Comparison of ENCODE assay signal across 8 cellular contexts in the genomic region with DNA sequence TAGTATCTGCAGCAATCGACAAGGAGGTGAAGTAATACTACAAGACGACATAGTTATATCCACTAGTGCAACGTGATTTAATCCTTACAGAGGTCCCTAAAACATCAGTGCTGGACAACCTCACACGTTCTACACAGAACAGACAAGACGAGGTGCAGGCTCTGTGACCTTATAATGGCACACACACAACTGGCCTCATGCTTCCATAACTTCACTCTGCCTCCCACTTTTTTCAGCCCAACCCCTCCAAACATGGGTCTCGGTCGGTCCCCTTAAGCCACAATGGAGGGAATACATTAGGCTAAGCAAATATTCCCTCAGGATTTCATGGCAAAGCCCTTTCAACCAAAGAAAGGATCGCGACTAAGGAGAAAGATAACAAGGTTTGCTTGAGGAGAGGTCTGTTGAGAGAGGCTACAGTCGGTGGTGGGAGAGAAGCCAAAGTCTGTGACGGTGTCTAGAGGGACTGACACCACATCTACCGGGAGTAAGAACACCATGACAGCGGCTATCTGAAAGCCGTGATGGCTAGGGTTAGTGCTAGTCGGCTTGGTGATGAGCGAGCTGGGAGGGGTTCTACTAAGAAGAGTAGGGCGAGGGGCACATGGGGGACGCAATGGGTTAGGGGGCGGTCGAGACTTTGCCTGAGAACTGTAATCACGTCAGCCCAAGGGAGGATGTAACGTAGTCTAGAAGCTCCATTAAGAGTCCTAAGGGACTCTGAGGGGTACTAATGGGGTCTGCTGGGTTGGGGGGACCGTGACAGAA. TPM values are rescaled to one million over a fixed set of nuclear protein-coding genes. Genes with fewer than 3 reads are reported as not detected.
DNase-seq lines count a peak whose midpoint lies in the region; ATAC-seq, FAIRE-seq and TF ChIP-seq lines count a peak whose summit lies in the region.

No MANE protein-coding gene starts in this region.

- FAIRE-seq in keratinocyte (lab: Jason Lieb, UNC): peak; percentile 43

- 0 out of 2 replicates have a peak, but pooled peaks cover 4% of the 10 kb centered on the region for H4K20me1 ChIP-seq in PC-3 (ENCODE audit: low read length)
- H4K20me1 ChIP-seq in keratinocyte (ENCODE audit: control insufficient read depth, extremely low read depth, insufficient read depth, low read length): no peaks in the 10 kb centered on the region

- TF ChIP-seq CTCF in PC-3 (conservative IDR thresholded peaks at IDR 0.05; ENCODE audit: low read depth, low read length) (no peak), cardiac fibroblast (IDR thresholded peaks at IDR 0.05; ENCODE audit: low read depth, low read length) (no peak), keratinocyte (optimal IDR thresholded peaks at IDR 0.05 in 1 of 3, IDR thresholded peaks at IDR 0.05 in 1 of 3, conservative IDR thresholded peaks at IDR 0.05 in 1 of 3; ENCODE audit: extremely low read depth in 1 of 3, insufficient read depth in 2 of 3, low read length in 3 of 3) (no peak)

- BruUV-seq in PC-3 (replicated peaks; lab: Mats Ljungman, UMichigan): TSS peak; percentile 31

- H3K36me3 ChIP-seq in PC-3 (ENCODE audit: low read depth, low read length) (no peaks in the 10 kb centered on the region), keratinocyte (ENCODE audit: control insufficient read depth in 2 of 2, extremely low read depth in 1 of 2, insufficient read depth in 2 of 2, low read length in 2 of 2) (no peaks in the 10 kb centered on the region)

- H3K9me3 ChIP-seq in PC-3 (ENCODE audit: low read length) (no peaks in the 10 kb centered on the region), keratinocyte (ENCODE audit: control insufficient read depth, low read depth, low read length) (no peaks in the 10 kb centered on the region)

- H2AFZ ChIP-seq in PC-3 (ENCODE audit: low read length): peak overlapping the region; percentile 97
- peak overlapping the region; percentile 82 for H2AFZ ChIP-seq in keratinocyte (ENCODE audit: control insufficient read depth, low read length)

- H3F3A ChIP-seq in PC-3 (ENCODE audit: low read length, unreplicated experiment): no peaks in the 10 kb centered on the region

- H3K27me3 ChIP-seq in PC-3 (ENCODE audit: low read length) (no peaks in the 10 kb centered on the region), keratinocyte (ENCODE audit: control insufficient read depth, extremely low read depth, insufficient read depth, low read length) (no peaks in the 10 kb centered on the region)

- ATAC-seq in GM21723 (IDR thresholded peaks at IDR 0.05; ENCODE audit: unreplicated experiment): peak; percentile 3
- ATAC-seq in PC-3: peak; percentile 16

- dilution Hi-C loops in keratinocyte (cut with MboI; ENCODE audit: extremely low pct_ligation_motif_present, low sequenced_read_pairs): no loop called here

- H3K9me1 ChIP-seq in keratinocyte (ENCODE audit: control insufficient read depth, extremely low read depth, insufficient read depth, low read length): no peaks in the 10 kb centered on the region

- in situ Hi-C loops in Caki2 (cut with HindIII; ENCODE audit: low pct_unique_long_range_greater_than_20kb, low sequenced_read_pairs): no loop called here

- intact Hi-C loops in PC-3 (cut with micrococcal nuclease): loop anchor here (10.0 kb wide), 1 partner anchor 82 kb away; no protein-coding TSS in a partner anchor

- CTCF ChIA-PET in PC-3 (lab: Charles Lee): interaction anchor here (0.5 kb wide), 1 partner anchor 373 kb away, joined by 5 read pairs; no protein-coding TSS in a partner anchor

- H3K27ac ChIP-seq in PC-3 (ENCODE audit: low read length) (no peak overlapping the region), keratinocyte (ENCODE audit: control insufficient read depth, insufficient read depth, low read length) (peak overlapping the region; percentile 99)

- peaks cover 10% of the 10 kb centered on the region; the same call in 1 of the 2 replicates for H3K4me1 ChIP-seq in PC-3 (ENCODE audit: insufficient read depth, low read length)
- H3K4me1 ChIP-seq in keratinocyte (ENCODE audit: control insufficient read depth, extremely low read depth, insufficient read depth, low read length): no peaks in the 10 kb centered on the region

- POLR2A ChIA-PET in PC-3 (lab: Charles Lee; ENCODE audit: unreplicated experiment): no interaction called here

- H3K9me2 ChIP-seq in PC-3 (replicated peaks; ENCODE audit: low read length): no peaks in the 10 kb centered on the region

- H3K9ac ChIP-seq in PC-3 (ENCODE audit: low read length): peak overlapping the region; percentile 73
- H3K9ac ChIP-seq in keratinocyte (ENCODE audit: control insufficient read depth, extremely low read depth, insufficient read depth, low read length): peak overlapping the region; percentile 83

- H3K4me3 ChIP-seq in PC-3 (ENCODE audit: low read length): peak overlapping the region; percentile 78
- peak overlapping the region; percentile 75 to 94 for H3K4me3 ChIP-seq in cardiac fibroblast (replicated peaks in 1 of 2; ENCODE audit: low read depth in 2 of 2, low read length in 2 of 2)
- peak overlapping the region; percentile 69 to 89 (median 73) for H3K4me3 ChIP-seq in keratinocyte (ENCODE audit: control insufficient read depth in 2 of 3, extremely low read depth in 1 of 3, insufficient read depth in 2 of 3, low read depth in 1 of 3, low read length in 3 of 3)

- H3K4me2 ChIP-seq in PC-3 (ENCODE audit: low read length): peak overlapping the region; percentile 97
- H3K4me2 ChIP-seq in keratinocyte (ENCODE audit: control insufficient read depth, extremely low read depth, insufficient read depth, low read depth, low read length): peak overlapping the region; percentile 75

- H3K79me2 ChIP-seq in PC-3 (ENCODE audit: low read length) (peaks cover 40% of the 10 kb centered on the region), keratinocyte (ENCODE audit: control insufficient read depth, insufficient read depth, low read length) (peaks cover 36% of the 10 kb centered on the region)

- DNase-seq in Caki2 (ENCODE audit: low read depth) (peak; percentile 34), PC-3 (peak; percentile 19), cardiac fibroblast (ENCODE audit: low read depth in 2 of 2) (peak; percentile 16 to 38), keratinocyte (ENCODE audit: low read depth, low spot score) (no peak), GOT3 (lab: John Stamatoyannopoulos, UW) (no peak), OCI-M2 (lab: John Stamatoyannopoulos, UW; ENCODE audit: unreplicated experiment) (no peak)
- DNase-seq in stimulated activated CD4-positive, alpha-beta T cell treated with anti-CD3 and anti-CD28 coated beads, Interleukin-4, amount 100 ng/mL, for 1 hour: peak; percentile 13

RNA-seq across cellular contexts. Expression of a gene that starts 1.1 kb away (rescaled TPM):
- total RNA-seq in Caki2 (2014; rRNA removed; shearing (Covaris generic); ENCODE audit: low replicate concordance): 6.3 and 10.2 TPM in 2 replicates
- total RNA-seq in PC-3 (2014; rRNA removed): 14.3 and 18.3 TPM in 2 replicates
- 6.8 to 10.6 TPM (median 8.4 TPM) in 3 replicates for polyA plus RNA-seq in keratinocyte
- 19.9 TPM for polyA plus RNA-seq in keratinocyte (2011; ENCODE audit: low read depth)
- polyA plus RNA-seq in keratinocyte (2011; cell fraction: cytosol; rRNA removed): 5.2 and 6.2 TPM in 2 replicates
- 15.1 and 17.4 TPM in 2 replicates for polyA plus RNA-seq in keratinocyte (2011; cell fraction: nucleus; rRNA removed)
- polyA plus RNA-seq in keratinocyte (2012; ENCODE audit: low replicate concordance): 6.3 and 7.7 TPM in 2 replicates
- polyA minus RNA-seq in keratinocyte: 32.9 to 71.5 TPM (median 36.5 TPM) in 3 replicates
- polyA minus RNA-seq in keratinocyte (2011; cell fraction: cytosol; rRNA and poly(A)+ RNA removed): 34.0 TPM
- polyA minus RNA-seq in keratinocyte (2011; cell fraction: nucleus; rRNA and poly(A)+ RNA removed): 34.2 and 84.1 TPM in 2 replicates

RNA-seq across cellular contexts. Expression of a gene that starts 1.3 kb away (rescaled TPM):
- 2.1 and 5.7 TPM in 2 replicates for total RNA-seq in Caki2 (2014; rRNA removed; shearing (Covaris generic); ENCODE audit: low replicate concordance)
- 1.2 and 4.2 TPM in 2 replicates for total RNA-seq in PC-3 (2014; rRNA removed)
- 3.1 to 6.0 TPM (median 5.8 TPM) in 3 replicates for polyA plus RNA-seq in keratinocyte
- polyA plus RNA-seq in keratinocyte (2011; ENCODE audit: low read depth): 0.51 TPM
- polyA plus RNA-seq in keratinocyte (2011; cell fraction: cytosol; rRNA removed): 3.1 and 5.4 TPM in 2 replicates
- polyA plus RNA-seq in keratinocyte (2011; cell fraction: nucleus; rRNA removed): 3.1 and 3.4 TPM in 2 replicates
- 1.9 and 2.6 TPM in 2 replicates for polyA plus RNA-seq in keratinocyte (2012; ENCODE audit: low replicate concordance)
- 4.0 to 8.9 TPM (median 4.6 TPM) in 3 replicates for polyA minus RNA-seq in keratinocyte
- polyA minus RNA-seq in keratinocyte (2011; cell fraction: cytosol; rRNA and poly(A)+ RNA removed): 3.8 TPM
- polyA minus RNA-seq in keratinocyte (2011; cell fraction: nucleus; rRNA and poly(A)+ RNA removed): 0.84 and 4.3 TPM in 2 replicates

Comparison
In these comparisons a context has a peak if more than half of its experiments do, and no peak if none do; other contexts are left out.
1. DNase-seq: peak in Caki2 (single experiment), PC-3 (single experiment), cardiac fibroblast (2 of 2) and stimulated activated CD4-positive, alpha-beta T cell treated with anti-CD3 and anti-CD28 coated beads, Interleukin-4, amount 100 ng/mL, for 1 hour (single experiment); none in keratinocyte (single experiment), GOT3 (single experiment) and OCI-M2 (single experiment).
2. Peak in every context shown above with its lines, with median percentiles within 50 percentile points of each other: H3K4me3 ChIP-seq.